19 cellular contexts compared by ENCODE assay signal in genomic region chrX:94576367-94577004, GRCh38.
DNase-seq lines count a peak whose midpoint lies in the region; ATAC-seq, FAIRE-seq and TF ChIP-seq lines count a peak whose summit lies in the region.
"Had no signal": no experiment of that assay in that cellular context is flagged by ENCODE, and none has a peak within 500 bp of the region (broad histone marks: within the 10 kb centered on the region; RNA-seq: fewer than 3 reads in every experiment).

No MANE protein-coding gene starts in this region.

- H3K9me3 Mint-ChIP-seq in stimulated activated memory B cell treated with anti-CD40 and anti-IgM and Interleukin-4, amounts not matched to agents 10 μg/mL and 1 μg/mL and 100 μg/mL, for 72 hours: peaks cover 3% of the 10 kb centered on the region
- H3K9me3 Mint-ChIP-seq: T-helper 1 cell treated with Interleukin-12 subunit alpha and Interleukin-12 subunit beta and Interleukin-4 antibody, amounts not matched to agents 30 μg/mL and 1 μg/mL, for 36 hours had no signal

- H3K36me3 ChIP-seq in RWPE2 (ENCODE audit: low read depth) (no peaks in the 10 kb centered on the region), keratinocyte (ENCODE audit: control insufficient read depth in 2 of 2, extremely low read depth in 1 of 2, insufficient read depth in 2 of 2, low read length in 2 of 2) (no peaks in the 10 kb centered on the region), WERI-Rb-1 (no peaks in the 10 kb centered on the region)
- H3K36me3 ChIP-seq: BE2C, cardiac muscle cell, ovary, spleen, stomach had no signal

- no peak overlapping the region for H3K9ac ChIP-seq in keratinocyte (ENCODE audit: control insufficient read depth, extremely low read depth, insufficient read depth, low read length)

- no peaks in the 10 kb centered on the region for H3K4me1 Mint-ChIP-seq in stimulated activated memory B cell treated with anti-CD40 and anti-IgM and Interleukin-4, amounts not matched to agents 10 μg/mL and 1 μg/mL and 100 μg/mL, for 72 hours

- TF ChIP-seq CTCF in AG09319 (IDR thresholded peaks at IDR 0.05; ENCODE audit: low read depth, low read length) (peak; percentile 9), RWPE2 (IDR thresholded peaks at IDR 0.05; ENCODE audit: poor library complexity, severe bottlenecking) (peak; percentile 40), keratinocyte (optimal IDR thresholded peaks at IDR 0.05 in 1 of 3, IDR thresholded peaks at IDR 0.05 in 1 of 3, conservative IDR thresholded peaks at IDR 0.05 in 1 of 3; ENCODE audit: extremely low read depth in 1 of 3, insufficient read depth in 2 of 3, low read length in 3 of 3) (peak in 2 of 3 experiments; percentile 29 to 53), WERI-Rb-1 (IDR thresholded peaks at IDR 0.05; ENCODE audit: low read depth, low read length) (no peak)

- H3K4me3 Mint-ChIP-seq in stimulated activated memory B cell treated with anti-CD40 and anti-IgM and Interleukin-4, amounts not matched to agents 10 μg/mL and 1 μg/mL and 100 μg/mL, for 72 hours: no peak overlapping the region
- H3K4me3 Mint-ChIP-seq: activated naive CD8-positive, alpha-beta T cell; T-helper 1 cell treated with Interleukin-12 subunit alpha and Interleukin-12 subunit beta and Interleukin-4 antibody, amounts not matched to agents 30 μg/mL and 1 μg/mL, for 36 hours had no signal

- H3K4me1 ChIP-seq in RWPE2 (ENCODE audit: insufficient read depth, poor library complexity, severe bottlenecking) (no peaks in the 10 kb centered on the region), keratinocyte (ENCODE audit: control insufficient read depth, extremely low read depth, insufficient read depth, low read length) (no peaks in the 10 kb centered on the region)
- H3K4me1 ChIP-seq: BE2C, spleen, stomach had no signal

- no peak for ATAC-seq in RWPE2 (ENCODE audit: low read depth)
- ATAC-seq in stimulated activated memory B cell treated with anti-CD40 and anti-IgM and Interleukin-4, amounts not matched to agents 10 μg/mL and 1 μg/mL and 100 μg/mL, for 72 hours: no peak

- no peak overlapping the region for H3K4me2 ChIP-seq in keratinocyte (ENCODE audit: control insufficient read depth, extremely low read depth, insufficient read depth, low read depth, low read length)

- no peak overlapping the region for H2AFZ ChIP-seq in keratinocyte (ENCODE audit: control insufficient read depth, low read length)

- no peak overlapping the region for H3K27ac ChIP-seq in RWPE2 (ENCODE audit: poor library complexity, severe bottlenecking)
- no peak overlapping the region for H3K27ac ChIP-seq in keratinocyte (ENCODE audit: control insufficient read depth, insufficient read depth, low read length)
- H3K27ac ChIP-seq in WERI-Rb-1: no peak overlapping the region
- H3K27ac ChIP-seq: cardiac muscle cell, ovary, spleen, stomach had no signal

- H3K27me3 ChIP-seq in RWPE2 (ENCODE audit: insufficient read depth, poor library complexity, severe bottlenecking) (no peaks in the 10 kb centered on the region), keratinocyte (ENCODE audit: control insufficient read depth, extremely low read depth, insufficient read depth, low read length) (no peaks in the 10 kb centered on the region), WERI-Rb-1 (ENCODE audit: insufficient read depth, low read depth, severe bottlenecking) (peaks cover 12% of the 10 kb centered on the region)
- H3K27me3 ChIP-seq: BE2C, cardiac muscle cell, ovary, spleen, stomach had no signal

- H3K79me2 ChIP-seq in keratinocyte (ENCODE audit: control insufficient read depth, insufficient read depth, low read length): no peaks in the 10 kb centered on the region

- H3K36me3 Mint-ChIP-seq in stimulated activated memory B cell treated with anti-CD40 and anti-IgM and Interleukin-4, amounts not matched to agents 10 μg/mL and 1 μg/mL and 100 μg/mL, for 72 hours: no peaks in the 10 kb centered on the region
- H3K36me3 Mint-ChIP-seq: activated naive CD8-positive, alpha-beta T cell had no signal

- H3K9me3 ChIP-seq in RWPE2 (ENCODE audit: severe bottlenecking): no peaks in the 10 kb centered on the region
- no peaks in the 10 kb centered on the region for H3K9me3 ChIP-seq in keratinocyte (ENCODE audit: control insufficient read depth, low read depth, low read length)
- no peaks in the 10 kb centered on the region for H3K9me3 ChIP-seq in WERI-Rb-1 (ENCODE audit: severe bottlenecking)
- H3K9me3 ChIP-seq: BE2C, ovary, stomach had no signal

- no peak for DNase-seq in AG09319 (ENCODE audit: extremely low read depth, low read depth)
- peak; percentile 26 for DNase-seq in HT-29 (ENCODE audit: low spot score)
- no peak for DNase-seq in RWPE2 (ENCODE audit: low spot score)
- no peak for DNase-seq in keratinocyte (ENCODE audit: low read depth, low spot score)
- DNase-seq in effector CD8-positive, alpha-beta T cell (lab: John Stamatoyannopoulos, UW): no peak
- no peak for DNase-seq in WERI-Rb-1
- DNase-seq in activated CD4-positive, alpha-beta T cell treated with anti-CD3 and anti-CD28 coated beads, Interleukin-2, amount 50 U/mL, for 1 hour: no peak
- DNase-seq: activated CD4-positive, CD25-positive, alpha-beta regulatory T cell treated with anti-CD3 and anti-CD28 coated beads, Interleukin-2, amount 50 U/mL, for 72 hours; BE2C; islet precursor cell; NCI-H2227 treated with DMSO at 0.1 percent for 48 hours; ovary; spleen; stomach had no signal

- H3K27ac Mint-ChIP-seq in stimulated activated memory B cell treated with anti-CD40 and anti-IgM and Interleukin-4, amounts not matched to agents 10 μg/mL and 1 μg/mL and 100 μg/mL, for 72 hours: no peak overlapping the region
- H3K27ac Mint-ChIP-seq: activated naive CD8-positive, alpha-beta T cell; T-helper 1 cell treated with Interleukin-12 subunit alpha and Interleukin-12 subunit beta and Interleukin-4 antibody, amounts not matched to agents 30 μg/mL and 1 μg/mL, for 36 hours had no signal

- no peak for FAIRE-seq in keratinocyte (lab: Jason Lieb, UNC)
- FAIRE-seq: GM12892 had no signal

- H3K27me3 Mint-ChIP-seq in stimulated activated memory B cell treated with anti-CD40 and anti-IgM and Interleukin-4, amounts not matched to agents 10 μg/mL and 1 μg/mL and 100 μg/mL, for 72 hours: no peaks in the 10 kb centered on the region
- H3K27me3 Mint-ChIP-seq: activated naive CD8-positive, alpha-beta T cell had no signal

- H3K9me1 ChIP-seq in keratinocyte (ENCODE audit: control insufficient read depth, extremely low read depth, insufficient read depth, low read length): no peaks in the 10 kb centered on the region

- no peaks in the 10 kb centered on the region for H4K20me1 ChIP-seq in keratinocyte (ENCODE audit: control insufficient read depth, extremely low read depth, insufficient read depth, low read length)

- dilution Hi-C loops in keratinocyte (cut with MboI; ENCODE audit: extremely low pct_ligation_motif_present, low sequenced_read_pairs): no loop called here

- no peak overlapping the region for H3K4me3 ChIP-seq in RWPE2 (ENCODE audit: severe bottlenecking)
- H3K4me3 ChIP-seq in keratinocyte (ENCODE audit: control insufficient read depth in 2 of 3, extremely low read depth in 1 of 3, insufficient read depth in 2 of 3, low read depth in 1 of 3, low read length in 3 of 3): no peak overlapping the region
- H3K4me3 ChIP-seq in WERI-Rb-1 (ENCODE audit: low read depth, low read length): no peak overlapping the region
- H3K4me3 ChIP-seq: cardiac muscle cell, ovary, spleen, stomach had no signal
